In the genomic region with DNA sequence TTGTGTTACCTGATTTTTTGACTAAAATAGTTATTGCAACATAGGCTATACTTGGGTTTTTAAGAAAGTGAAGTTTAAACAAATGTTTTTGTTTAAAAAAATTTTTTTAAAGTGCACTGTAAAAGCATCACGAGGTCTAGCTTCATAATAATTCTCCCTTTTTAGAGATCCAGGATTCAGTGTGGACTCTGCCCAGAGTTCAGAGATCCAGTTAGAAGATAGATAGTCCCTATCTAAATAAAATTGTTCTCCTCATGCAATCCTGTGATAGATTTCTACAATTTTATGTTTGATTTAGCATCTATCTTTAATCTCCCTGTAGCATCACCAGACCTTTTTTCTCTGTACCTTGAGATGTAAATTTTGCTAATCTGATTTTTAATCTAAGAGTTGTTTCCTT, we compare ENCODE assay signal across 1 cellular context.
TF ChIP-seq lines count a peak whose summit lies in the region.

No MANE protein-coding gene starts in this region.

TF ChIP-seq in H1, 55 proteins besides CTCF, POLR2A, EP300 and RAD21:
- TF ChIP-seq EGR1 (IDR thresholded peaks at IDR 0.05; ENCODE audit: borderline replicate concordance, low read depth, low read length) (no peak), BCL11A (IDR thresholded peaks at IDR 0.05; ENCODE audit: low read depth in 2 of 2, low read length in 2 of 2) (no peak), SP4 (IDR thresholded peaks at IDR 0.05; ENCODE audit: low read length) (no peak), CBX8 (IDR thresholded peaks at IDR 0.05; ENCODE audit: borderline replicate concordance, low read depth, low read length) (no peak), TCF12 (IDR thresholded peaks at IDR 0.05; ENCODE audit: low read depth, low read length) (no peak), TAF7 (optimal IDR thresholded peaks at IDR 0.05; ENCODE audit: borderline replicate concordance, low read depth, low read length) (no peak), KDM1A (IDR thresholded peaks at IDR 0.05; ENCODE audit: borderline replicate concordance, low read length) (no peak), CREB1 (IDR thresholded peaks at IDR 0.05) (no peak), JUND (IDR thresholded peaks at IDR 0.05; ENCODE audit: low read length) (no peak), POU5F1 (IDR thresholded peaks at IDR 0.05; ENCODE audit: low read depth, low read length) (no peak), SIX5 (IDR thresholded peaks at IDR 0.05; ENCODE audit: low read depth, low read length) (no peak), SP2 (IDR thresholded peaks at IDR 0.05; ENCODE audit: low read length) (no peak), POLR2AphosphoS5 (IDR thresholded peaks at IDR 0.05; ENCODE audit: low read depth, low read length) (no peak), TBP (IDR thresholded peaks at IDR 0.05; ENCODE audit: low read depth, low read length) (no peak), GABPA (IDR thresholded peaks at IDR 0.05; ENCODE audit: borderline replicate concordance, insufficient read depth, low read length) (no peak), BACH1 (IDR thresholded peaks at IDR 0.05; ENCODE audit: low read length) (no peak)
- TF ChIP-seq, protein P1, sequence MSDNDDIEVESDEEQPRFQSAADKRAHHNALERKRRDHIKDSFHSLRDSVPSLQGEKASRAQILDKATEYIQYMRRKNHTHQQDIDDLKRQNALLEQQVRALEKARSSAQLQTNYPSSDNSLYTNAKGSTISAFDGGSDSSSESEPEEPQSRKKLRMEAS (IDR thresholded peaks at IDR 0.05): no peak
- TF ChIP-seq, protein P2, sequence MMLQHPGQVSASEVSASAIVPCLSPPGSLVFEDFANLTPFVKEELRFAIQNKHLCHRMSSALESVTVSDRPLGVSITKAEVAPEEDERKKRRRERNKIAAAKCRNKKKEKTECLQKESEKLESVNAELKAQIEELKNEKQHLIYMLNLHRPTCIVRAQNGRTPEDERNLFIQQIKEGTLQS (IDR thresholded peaks at IDR 0.05; ENCODE audit: insufficient read depth, low read depth, low read length): no peak
TF ChIP-seq in H1: peak in this region for 0.
